ENCODE assay signal across 2 cellular contexts in the genomic region with DNA sequence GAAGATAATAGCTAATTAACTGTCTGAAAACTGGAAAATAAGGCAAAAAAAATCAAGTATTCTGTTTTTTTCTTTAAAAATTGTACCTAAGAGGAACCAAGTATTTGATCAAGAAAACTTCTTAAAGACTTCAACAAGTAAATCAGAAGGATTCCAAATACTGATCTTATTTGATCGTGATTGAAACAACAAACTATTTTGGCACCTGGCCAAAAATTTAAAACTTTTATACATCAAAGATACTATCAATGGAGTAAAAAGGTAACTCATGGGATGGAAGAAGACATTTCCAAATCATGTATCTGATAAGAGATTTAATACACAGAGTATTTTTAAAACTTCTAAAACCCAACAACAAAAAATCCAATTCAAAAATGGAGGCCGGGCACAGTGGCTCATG.
A peak's percentile ranks its signal among the peaks of the same experiment; 100 is the strongest.
TF ChIP-seq lines count a peak whose summit lies in the region.

No MANE protein-coding gene starts in this region.

TF ChIP-seq in HEK293, 187 proteins besides CTCF, POLR2A, EP300 and RAD21 (continued from another document):
- TF ChIP-seq MZF1 (tag by site-specific recombination; IDR thresholded peaks at IDR 0.05; ENCODE audit: borderline replicate concordance): no peak
- TF ChIP-seq, protein P1, sequence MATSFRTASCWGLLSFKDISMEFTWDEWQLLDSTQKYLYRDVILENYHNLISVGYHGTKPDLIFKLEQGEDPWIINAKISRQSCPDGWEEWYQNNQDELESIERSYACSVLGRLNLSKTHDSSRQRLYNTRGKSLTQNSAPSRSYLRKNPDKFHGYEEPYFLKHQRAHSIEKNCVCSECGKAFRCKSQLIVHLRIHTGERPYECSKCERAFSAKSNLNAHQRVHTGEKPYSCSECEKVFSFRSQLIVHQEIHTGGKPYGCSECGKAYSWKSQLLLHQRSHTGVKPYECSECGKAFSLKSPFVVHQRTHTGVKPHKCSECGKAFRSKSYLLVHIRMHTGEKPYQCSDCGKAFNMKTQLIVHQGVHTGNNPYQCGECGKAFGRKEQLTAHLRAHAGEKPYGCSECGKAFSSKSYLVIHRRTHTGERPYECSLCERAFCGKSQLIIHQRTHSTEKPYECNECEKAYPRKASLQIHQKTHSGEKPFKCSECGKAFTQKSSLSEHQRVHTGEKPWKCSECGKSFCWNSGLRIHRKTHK (tag by site-specific recombination; IDR thresholded peaks at IDR 0.05): no peak
- TF ChIP-seq ZNF19 (tag by site-specific recombination; IDR thresholded peaks at IDR 0.05; ENCODE audit: low read depth): no peak

TF ChIP-seq in K562, 482 proteins besides CTCF, POLR2A, EP300 and RAD21 (continued from another document):
- TF ChIP-seq SREBF1 (IDR thresholded peaks at IDR 0.05; ENCODE audit: borderline replicate concordance, low read depth, low read length) (no peak), SMAD1 (IDR thresholded peaks at IDR 0.05; ENCODE audit: low read depth, low read length, partially characterized antibody) (peak; percentile 84)
